19 cellular contexts compared by ENCODE assay signal in the genomic region with DNA sequence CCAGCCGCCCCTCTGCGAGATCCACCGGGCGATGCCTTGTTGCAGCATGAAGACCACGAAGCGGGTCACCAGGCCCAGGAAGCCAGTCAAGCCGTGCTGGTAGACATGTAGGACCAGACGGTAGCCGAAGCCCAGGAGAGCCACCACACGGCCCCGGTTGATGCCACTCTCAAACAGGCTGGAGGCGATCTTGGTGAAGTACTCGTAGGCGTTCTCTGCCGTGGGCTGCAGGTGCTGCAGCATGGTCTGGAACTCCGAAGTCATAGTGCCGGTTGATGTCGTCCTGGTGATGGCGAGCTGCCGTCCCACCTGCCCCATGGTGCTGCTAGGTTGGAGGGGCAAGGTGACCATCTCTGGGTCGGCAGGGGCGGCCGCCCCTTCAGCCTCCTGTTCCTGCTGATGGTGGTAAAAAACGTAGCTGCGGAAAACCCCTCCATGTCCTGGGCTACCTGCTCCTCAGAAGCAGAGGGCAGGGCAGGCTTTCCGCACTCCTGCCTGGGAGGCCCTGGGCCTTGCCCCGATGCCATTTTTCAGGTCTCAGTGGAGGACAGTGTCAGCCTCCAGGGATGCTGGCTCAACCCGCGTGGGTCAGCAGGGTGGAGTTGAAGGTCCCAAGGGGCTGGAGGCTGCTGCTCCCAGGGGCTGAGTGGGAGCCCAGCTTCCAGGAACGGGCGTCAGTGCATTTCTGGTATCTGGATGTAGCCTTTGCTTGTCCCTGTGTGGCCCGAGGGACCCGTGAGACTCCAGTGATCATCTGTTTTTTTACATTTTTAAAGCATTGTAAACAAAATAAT.
"Had no signal": no experiment of that assay in that cellular context is flagged by ENCODE, and none has a peak within 500 bp of the region (broad histone marks: within the 10 kb centered on the region; RNA-seq: fewer than 3 reads in every experiment).

No MANE protein-coding gene starts in this region.

- DNase-seq: KBM-7, MV-4-11, NCI-H1048, NCI-H1105, NCI-H1417, NCI-H1436 treated with DMSO at 0.1 percent for 48 hours, NCI-H1694, NCI-H187 treated with DMSO at 0.1 percent for 48 hours, NCI-H2081, NCI-H2107, NCI-H2227 treated with DMSO at 0.1 percent for 48 hours, NCI-H524, NCI-H526 treated with DMSO at 0.1 percent for 48 hours, NCI-H774, SIG-M5 had no signal

- H3K4me3 ChIP-seq: SJSA1, SK-N-MC had no signal

- H3K4me1 ChIP-seq: SJSA1 had no signal

- H3K9me3 ChIP-seq: SJSA1 had no signal

- H3K27me3 ChIP-seq: SJSA1 had no signal

- H3K36me3 ChIP-seq: SJSA1 had no signal

- ATAC-seq: Panc1 had no signal

- H3K27ac ChIP-seq: RWPE1, SJSA1, SK-N-MC had no signal
